10 cellular contexts compared by ENCODE assay signal in genomic region chr9:108885643-108886348, GRCh38. TPM values are rescaled to one million over a fixed set of nuclear protein-coding genes. Genes with fewer than 3 reads are reported as not detected.
DNase-seq lines count a peak whose midpoint lies in the region; TF ChIP-seq lines count a peak whose summit lies in the region.
"Had no signal": no experiment of that assay in that cellular context is flagged by ENCODE, and none has a peak within 500 bp of the region (broad histone marks: within the 10 kb centered on the region; RNA-seq: fewer than 3 reads in every experiment).

No MANE protein-coding gene starts in this region.

- POLR2A ChIA-PET in HEK293T (lab: Yijun Ruan, JAX) = no interaction called here

- in situ Hi-C loops in SK-MEL-5 (cut with HindIII; ENCODE audit: low pct_unique_long_range_greater_than_20kb, low sequenced_read_pairs) = no loop called here

- DNase-seq in NCI-H1417 (lab: John Stamatoyannopoulos, UW) = peak; percentile 47 to 88 (median 64)
- no peak for DNase-seq in NCI-H1417 treated with DMSO at 0.1 percent for 48 hours (lab: John Stamatoyannopoulos, UW)
- DNase-seq in HEK293T (ENCODE audit: extremely low spot score) = peak; percentile 45
- DNase-seq in Kasumi-1 (lab: John Stamatoyannopoulos, UW) = peak; percentile 42 to 53
- DNase-seq in SK-MEL-5 (ENCODE audit: low read depth, low spot score) = peak; percentile 49
- peak; percentile 53 for DNase-seq in epithelial cell of prostate (ENCODE audit: low read depth, low spot score)
- peak; percentile 16 to 41 for DNase-seq in stimulated activated CD4-positive, alpha-beta T cell treated with anti-CD3 and anti-CD28 coated beads, Interleukin-4, amount 100 ng/mL, for 4 hours
- no peak for DNase-seq in OCI-M2 (lab: John Stamatoyannopoulos, UW; ENCODE audit: unreplicated experiment)

- peak overlapping the region; percentile 9 for H3K27ac ChIP-seq in epithelial cell of prostate
- H3K27ac ChIP-seq: 22Rv1 had no signal

- CTCF ChIA-PET in HEK293T (lab: Yijun Ruan, JAX) = no interaction called here

TF ChIP-seq in HEK293T, 16 proteins besides CTCF, POLR2A, EP300 and RAD21:
- TF ChIP-seq LEF1 (IDR thresholded peaks at IDR 0.05; ENCODE audit: borderline replicate concordance) (no peak), ARNT (IDR thresholded peaks at IDR 0.05) (no peak), ZNF384 (IDR thresholded peaks at IDR 0.05) (no peak), FOXA1 (IDR thresholded peaks at IDR 0.05) (no peak), FOXM1 (IDR thresholded peaks at IDR 0.05; ENCODE audit: borderline replicate concordance) (no peak), CTBP1 (IDR thresholded peaks at IDR 0.05; ENCODE audit: borderline replicate concordance) (no peak), ELF4 (IDR thresholded peaks at IDR 0.05) (no peak)

RNA-seq across cellular contexts. Expression of gene ACTL7A, which starts 23.7 kb away (rescaled TPM):
- not detected in 2 replicates for total RNA-seq in SK-MEL-5 (2014; rRNA removed; shearing (Covaris generic))
- not detected in 2 replicates for polyA plus RNA-seq in SK-MEL-5 (2015; cell fraction: cytosol; rRNA removed)
- not detected in 2 replicates for polyA plus RNA-seq in SK-MEL-5 (2015; cell fraction: nucleus; rRNA removed)
- total RNA-seq: subcutaneous adipose tissue had no signal

RNA-seq across cellular contexts. Expression of gene ACTL7B, which starts 30.0 kb away (rescaled TPM):
- total RNA-seq in SK-MEL-5 (2014; rRNA removed; shearing (Covaris generic)) = not detected in 2 replicates
- not detected in 2 replicates for polyA plus RNA-seq in SK-MEL-5 (2015; cell fraction: cytosol; rRNA removed)
- polyA plus RNA-seq in SK-MEL-5 (2015; cell fraction: nucleus; rRNA removed) = 0.23 TPM in 1 of 2 replicates, not detected in the other
- total RNA-seq: subcutaneous adipose tissue had no signal

RNA-seq across cellular contexts. Expression of gene ELP1, which starts 48.1 kb away (rescaled TPM):
- 38.7 and 39.2 TPM in 2 replicates for total RNA-seq in SK-MEL-5 (2014; rRNA removed; shearing (Covaris generic))
- 29.5 and 37.1 TPM in 2 replicates for polyA plus RNA-seq in SK-MEL-5 (2015; cell fraction: cytosol; rRNA removed)
- polyA plus RNA-seq in SK-MEL-5 (2015; cell fraction: nucleus; rRNA removed) = 84.9 and 118 TPM in 2 replicates

RNA-seq across cellular contexts. Expression of gene ABITRAM, which starts 48.4 kb away (rescaled TPM):
- 11.8 and 14.1 TPM in 2 replicates for total RNA-seq in SK-MEL-5 (2014; rRNA removed; shearing (Covaris generic))
- 19.7 and 24.4 TPM in 2 replicates for polyA plus RNA-seq in SK-MEL-5 (2015; cell fraction: cytosol; rRNA removed)
- polyA plus RNA-seq in SK-MEL-5 (2015; cell fraction: nucleus; rRNA removed) = 39.7 and 51.4 TPM in 2 replicates

Comparison
In these comparisons a context has a peak if more than half of its experiments do, and no peak if none do; other contexts are left out.
1. DNase-seq: peak in NCI-H1417 (3 of 3), HEK293T (single experiment), Kasumi-1 (2 of 2), SK-MEL-5 (single experiment), epithelial cell of prostate (single experiment) and stimulated activated CD4-positive, alpha-beta T cell treated with anti-CD3 and anti-CD28 coated beads, Interleukin-4, amount 100 ng/mL, for 4 hours (2 of 2); none in NCI-H1417 treated with DMSO at 0.1 percent for 48 hours (single experiment) and OCI-M2 (single experiment).